ENCODE assay signal across 1 cellular context in the genomic region with DNA sequence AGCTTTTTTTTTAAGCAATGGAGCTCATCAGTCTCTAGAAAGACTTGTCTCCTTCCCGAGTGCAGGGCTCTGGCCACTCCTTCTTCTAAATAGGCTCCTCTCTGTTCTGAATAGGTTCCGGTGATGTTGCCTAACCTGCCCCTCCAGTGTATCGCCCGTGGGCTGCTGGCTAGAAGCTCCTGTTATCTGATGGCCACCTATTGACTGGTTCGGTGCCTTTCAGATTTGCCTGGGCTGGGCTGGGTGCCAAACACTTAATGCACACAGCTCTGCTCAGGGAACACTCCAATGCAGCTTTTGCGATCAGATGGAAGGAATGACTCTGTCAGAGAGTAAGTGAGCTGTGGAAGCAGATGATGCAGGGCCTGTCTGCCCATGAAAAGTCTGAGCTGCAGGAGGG.
TF ChIP-seq lines count a peak whose summit lies in the region.

No MANE protein-coding gene starts in this region.

TF ChIP-seq in HEK293, 187 proteins besides CTCF, POLR2A, EP300 and RAD21 (continued from another document):
- TF ChIP-seq, protein P1, sequence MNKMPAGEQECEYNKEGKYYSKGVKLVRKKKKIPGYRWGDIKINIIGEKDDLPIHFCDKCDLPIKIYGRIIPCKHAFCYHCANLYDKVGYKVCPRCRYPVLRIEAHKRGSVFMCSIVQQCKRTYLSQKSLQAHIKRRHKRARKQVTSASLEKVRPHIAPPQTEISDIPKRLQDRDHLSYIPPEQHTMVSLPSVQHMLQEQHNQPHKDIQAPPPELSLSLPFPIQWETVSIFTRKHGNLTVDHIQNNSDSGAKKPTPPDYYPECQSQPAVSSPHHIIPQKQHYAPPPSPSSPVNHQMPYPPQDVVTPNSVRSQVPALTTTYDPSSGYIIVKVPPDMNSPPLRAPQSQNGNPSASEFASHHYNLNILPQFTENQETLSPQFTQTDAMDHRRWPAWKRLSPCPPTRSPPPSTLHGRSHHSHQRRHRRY (tag by site-specific recombination; IDR thresholded peaks at IDR 0.05), result no peak
- TF ChIP-seq ZNF202 (tag by site-specific recombination; IDR thresholded peaks at IDR 0.05; ENCODE audit: borderline replicate concordance), result no peak
- no peak for TF ChIP-seq ZBTB49 (tag by site-specific recombination; IDR thresholded peaks at IDR 0.05; ENCODE audit: low read depth)
- no peak for TF ChIP-seq ZNF664 (tag by site-specific recombination; IDR thresholded peaks at IDR 0.05)
- no peak for TF ChIP-seq ZNF19 (tag by site-specific recombination; IDR thresholded peaks at IDR 0.05; ENCODE audit: low read depth)
TF ChIP-seq in HEK293: peak in this region for 4.
